37 cellular contexts compared by ENCODE assay signal in the genomic region with DNA sequence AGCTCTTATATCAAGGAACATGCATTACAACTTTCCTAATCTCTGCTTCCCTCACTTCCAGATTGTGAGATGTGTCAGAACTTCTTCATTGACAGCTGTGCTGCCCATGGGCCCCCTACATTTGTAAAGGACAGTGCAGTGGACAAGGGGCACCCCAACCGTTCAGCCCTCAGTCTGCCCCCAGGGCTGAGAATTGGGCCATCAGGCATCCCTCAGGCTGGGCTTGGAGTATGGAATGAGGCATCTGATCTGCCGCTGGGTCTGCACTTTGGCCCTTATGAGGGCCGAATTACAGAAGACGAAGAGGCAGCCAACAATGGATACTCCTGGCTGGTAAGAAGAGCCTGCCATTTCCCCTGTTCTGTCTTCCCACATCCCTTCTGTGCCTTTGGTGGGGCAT. TPM values are rescaled to one million over a fixed set of nuclear protein-coding genes. Genes with fewer than 3 reads are reported as not detected.
"Had no signal": no experiment of that assay in that cellular context is flagged by ENCODE, and none has a peak within 500 bp of the region (broad histone marks: within the 10 kb centered on the region; RNA-seq: fewer than 3 reads in every experiment).

No MANE protein-coding gene starts in this region.

- H3K27me3 ChIP-seq: body of pancreas, brain microvascular endothelial cell, breast epithelium had no signal

- H3K36me3 ChIP-seq: brain microvascular endothelial cell, breast epithelium had no signal

- H3K27ac ChIP-seq: body of pancreas, brain microvascular endothelial cell, breast epithelium, VCaP had no signal

- H3K4me3 ChIP-seq: body of pancreas, breast epithelium had no signal

- H3K4me3 Mint-ChIP-seq: activated B cell treated with CpG ODN at 0.5 μM for 24 hours; activated CD4-positive, alpha-beta memory T cell treated with anti-CD3 and anti-CD28 coated beads for 36 hours; activated CD4-positive, alpha-beta T cell treated with anti-CD3 and anti-CD28 coated beads, Interleukin-2, amount 10 ng/mL, durations not matched to agents 24 days and 14 days; activated CD8-positive, alpha-beta T cell treated with anti-CD3 and anti-CD28 coated beads for 36 hours; activated naive CD4-positive, alpha-beta T cell treated with anti-CD3 and anti-CD28 coated beads, Interleukin-2, amount 10 ng/mL, durations not matched to agents 7 days and 5 days; activated naive CD4-positive, alpha-beta T cell treated with anti-CD3 and anti-CD28 coated beads, Interleukin-2, amount 50 U/mL, for 24 hours; activated naive CD8-positive, alpha-beta T cell; activated naive CD8-positive, alpha-beta T cell treated with anti-CD3 and anti-CD28 coated beads, Interleukin-2, amount 10 ng/mL, durations not matched to agents 7 days and 5 days; activated naive CD8-positive, alpha-beta T cell treated with anti-CD3 and anti-CD28 coated beads, Interleukin-2, amount 50 U/mL, for 24 hours; activated T-cell treated with anti-CD3 and anti-CD28 coated beads, Interleukin-2, amount 50 U/mL, for 24 hours; T-helper 1 cell treated with Interleukin-12 subunit alpha and Interleukin-12 subunit beta and Interleukin-4 antibody, amounts not matched to agents 30 μg/mL and 1 μg/mL, for 36 hours; T-helper 2 cell treated with Interferon-gamma antibody and Interleukin-4, amounts not matched to agents 5 μg/mL and 100 μg/mL, for 36 hours had no signal

- H3K4me1 ChIP-seq: body of pancreas, breast epithelium had no signal

- ATAC-seq: activated CD8-positive, alpha-beta T cell treated with anti-CD3 and anti-CD28 coated beads for 36 hours; activated naive CD8-positive, alpha-beta T cell treated with anti-CD3 and anti-CD28 coated beads, Interleukin-2, amount 50 U/mL, for 24 hours; body of pancreas had no signal

- H3K36me3 Mint-ChIP-seq: activated CD4-positive, alpha-beta memory T cell treated with anti-CD3 and anti-CD28 coated beads for 36 hours; activated naive CD4-positive, alpha-beta T cell treated with anti-CD3 and anti-CD28 coated beads, Interleukin-2, amount 10 ng/mL, durations not matched to agents 7 days and 5 days; activated naive CD4-positive, alpha-beta T cell treated with anti-CD3 and anti-CD28 coated beads, Interleukin-2, amount 50 U/mL, for 24 hours; activated naive CD8-positive, alpha-beta T cell; activated naive CD8-positive, alpha-beta T cell treated with anti-CD3 and anti-CD28 coated beads, Interleukin-2, amount 10 ng/mL, durations not matched to agents 7 days and 5 days had no signal

- H3K27ac Mint-ChIP-seq: activated B cell treated with CpG ODN at 0.5 μM for 24 hours; activated CD4-positive, alpha-beta memory T cell treated with anti-CD3 and anti-CD28 coated beads for 36 hours; activated CD4-positive, alpha-beta T cell treated with anti-CD3 and anti-CD28 coated beads, Interleukin-2, amount 10 ng/mL, durations not matched to agents 24 days and 14 days; activated CD8-positive, alpha-beta T cell treated with anti-CD3 and anti-CD28 coated beads for 36 hours; activated naive CD4-positive, alpha-beta T cell treated with anti-CD3 and anti-CD28 coated beads, Interleukin-2, amount 10 ng/mL, durations not matched to agents 7 days and 5 days; activated naive CD4-positive, alpha-beta T cell treated with anti-CD3 and anti-CD28 coated beads, Interleukin-2, amount 50 U/mL, for 24 hours; activated naive CD8-positive, alpha-beta T cell; activated naive CD8-positive, alpha-beta T cell treated with anti-CD3 and anti-CD28 coated beads, Interleukin-2, amount 10 ng/mL, durations not matched to agents 7 days and 5 days; activated naive CD8-positive, alpha-beta T cell treated with anti-CD3 and anti-CD28 coated beads, Interleukin-2, amount 50 U/mL, for 24 hours; activated T-cell treated with anti-CD3 and anti-CD28 coated beads, Interleukin-2, amount 50 U/mL, for 24 hours; activated T-helper 2 cell treated with anti-CD3 and anti-CD28 coated beads, Interferon-gamma antibody, Interleukin-2, Interleukin-4, amounts not matched to agents 10 μg/mL and 5 μg/mL and 100 μg/mL, durations not matched to agents 14 hours and 24 hours and 36 hours; T-helper 1 cell treated with Interleukin-12 subunit alpha and Interleukin-12 subunit beta and Interleukin-4 antibody, amounts not matched to agents 30 μg/mL and 1 μg/mL, for 36 hours; T-helper 2 cell treated with Interferon-gamma antibody and Interleukin-4, amounts not matched to agents 5 μg/mL and 100 μg/mL, for 36 hours had no signal

- DNase-seq: activated B cell treated with CpG ODN at 0.5 μM for 24 hours; activated CD4-positive, alpha-beta memory T cell treated with anti-CD3 and anti-CD28 coated beads for 36 hours; activated CD4-positive, alpha-beta T cell treated with anti-CD3 and anti-CD28 coated beads for 4 hours; activated CD4-positive, alpha-beta T cell treated with anti-CD3 and anti-CD28 coated beads, Interleukin-2, amount 10 ng/mL, durations not matched to agents 24 days and 14 days; activated CD4-positive, alpha-beta T cell treated with anti-CD3 and anti-CD28 coated beads, Interleukin-2, amount 50 U/mL, for 1 hour; activated CD4-positive, alpha-beta T cell treated with anti-CD3 and anti-CD28 coated beads, Interleukin-2, amount 50 U/mL, for 4 hours; activated CD4-positive, CD25-positive, alpha-beta regulatory T cell treated with anti-CD3 and anti-CD28 coated beads, Interleukin-2, amount 50 U/mL, for 72 hours; activated CD8-positive, alpha-beta memory T cell treated with anti-CD3 and anti-CD28 coated beads, Interleukin-2, amount 50 U/mL, for 48 hours; activated CD8-positive, alpha-beta T cell treated with anti-CD3 and anti-CD28 coated beads for 36 hours; activated effector memory CD4-positive, alpha-beta T cell treated with Interleukin-2 at 50 U/mL for 16 hours; activated gamma-delta T cell; activated naive CD4-positive, alpha-beta T cell treated with anti-CD3 and anti-CD28 coated beads, Interleukin-2, amount 10 ng/mL, durations not matched to agents 7 days and 5 days; activated naive CD4-positive, alpha-beta T cell treated with Interleukin-2 at 50 U/mL for 16 hours; activated naive CD8-positive, alpha-beta T cell treated with anti-CD3 and anti-CD28 coated beads, Interleukin-2, amount 10 ng/mL, durations not matched to agents 7 days and 5 days; activated naive CD8-positive, alpha-beta T cell treated with anti-CD3 and anti-CD28 coated beads, Interleukin-2, amount 50 U/mL, for 24 hours; activated T-cell treated with anti-CD3 and anti-CD28 coated beads, Interleukin-2, amount 50 U/mL, for 24 hours; activated T-cell treated with anti-CD3 and anti-CD28 coated beads, Interleukin-2, amount 50 U/mL, for 48 hours; amygdala; anterior cingulate cortex; body of pancreas; brain microvascular endothelial cell; central memory CD4-positive, alpha-beta T cell; T-helper 1 cell; T-helper 2 cell; T-helper 9 cell had no signal

- H3K4me1 Mint-ChIP-seq: activated B cell treated with CpG ODN at 0.5 μM for 24 hours; activated CD4-positive, alpha-beta T cell treated with anti-CD3 and anti-CD28 coated beads, Interleukin-2, amount 10 ng/mL, durations not matched to agents 24 days and 14 days; activated naive CD4-positive, alpha-beta T cell treated with anti-CD3 and anti-CD28 coated beads, Interleukin-2, amount 10 ng/mL, durations not matched to agents 7 days and 5 days; activated naive CD4-positive, alpha-beta T cell treated with anti-CD3 and anti-CD28 coated beads, Interleukin-2, amount 50 U/mL, for 24 hours; activated naive CD8-positive, alpha-beta T cell treated with anti-CD3 and anti-CD28 coated beads, Interleukin-2, amount 10 ng/mL, durations not matched to agents 7 days and 5 days; activated naive CD8-positive, alpha-beta T cell treated with anti-CD3 and anti-CD28 coated beads, Interleukin-2, amount 50 U/mL, for 24 hours had no signal

- H3K9me3 ChIP-seq: body of pancreas, breast epithelium had no signal

RNA-seq across cellular contexts. Expression of gene PRDM9, which starts 15.1 kb away (rescaled TPM):
- total RNA-seq: activated B cell treated with CpG ODN at 0.5 μM for 24 hours; activated CD4-positive, alpha-beta memory T cell treated with anti-CD3 and anti-CD28 coated beads for 36 hours; activated CD4-positive, alpha-beta T cell treated with anti-CD3 and anti-CD28 coated beads, Interleukin-2, amount 10 ng/mL, durations not matched to agents 24 days and 14 days; activated CD8-positive, alpha-beta memory T cell treated with anti-CD3 and anti-CD28 coated beads for 36 hours; activated CD8-positive, alpha-beta T cell treated with anti-CD3 and anti-CD28 coated beads for 36 hours; activated naive CD8-positive, alpha-beta T cell treated with anti-CD3 and anti-CD28 coated beads, Interleukin-2, amount 10 ng/mL, durations not matched to agents 7 days and 5 days; activated T-helper 2 cell treated with anti-CD3 and anti-CD28 coated beads, Interferon-gamma antibody, Interleukin-2, Interleukin-4, amounts not matched to agents 10 μg/mL and 5 μg/mL and 100 μg/mL, durations not matched to agents 14 hours and 24 hours and 36 hours; astrocyte; body of pancreas; breast epithelium; cardiac septum; cerebellum had no signal
- polyA plus RNA-seq: adipose tissue had no signal
